ENCODE assay signal across 8 cellular contexts in genomic region chr1:15848929-15849774, GRCh38. TPM values are rescaled to one million over a fixed set of nuclear protein-coding genes. Genes with fewer than 3 reads are reported as not detected.
DNase-seq lines count a peak whose midpoint lies in the region; ATAC-seq and TF ChIP-seq lines count a peak whose summit lies in the region.

No MANE protein-coding gene starts in this region.

- ATAC-seq in body of pancreas (peak; percentile 38), sciatic nerve (peak; percentile 78), HG02588 (IDR thresholded peaks at IDR 0.05; ENCODE audit: unreplicated experiment) (no peak), GM18517 (IDR thresholded peaks at IDR 0.05; ENCODE audit: unreplicated experiment) (no peak)

- peak; percentile 82 for DNase-seq in NCI-H2029 treated with DMSO at 0.1 percent for 48 hours (lab: John Stamatoyannopoulos, UW)
- DNase-seq in T1000 (lab: John Stamatoyannopoulos, UW): peak; percentile 63
- peak; percentile 84 to 90 (median 88) for DNase-seq in body of pancreas
- peak; percentile 89 for DNase-seq in sciatic nerve (ENCODE audit: low spot score)

- no peaks in the 10 kb centered on the region for H3K9me3 ChIP-seq in body of pancreas
- no peaks in the 10 kb centered on the region for H3K9me3 ChIP-seq in iPS-15b (ENCODE audit: control insufficient read depth, insufficient read depth, low read length)

- no peaks in the 10 kb centered on the region for H3K27me3 ChIP-seq in body of pancreas
- H3K27me3 ChIP-seq in iPS-15b (ENCODE audit: control insufficient read depth, insufficient read depth, low read length): no peaks in the 10 kb centered on the region

- intact Hi-C loops in body of pancreas (cut with DNase I): no loop called here
- intact Hi-C loops in sciatic nerve (cut with DNase I): no loop called here

- peak overlapping the region; percentile 78 for H3K4me3 ChIP-seq in GM12875 (ENCODE audit: low read depth, low read length)
- H3K4me3 ChIP-seq in body of pancreas: peak overlapping the region; percentile 74 to 84
- H3K4me3 ChIP-seq in iPS-15b (ENCODE audit: low read depth, low read length): peak overlapping the region; percentile 91

- TF ChIP-seq POLR2A in body of pancreas (IDR thresholded peaks at IDR 0.05): peak; percentile 62 to 91 (median 89)

- 0 to 1% methylated on average over 28 to 44 of the region's 44 CpGs for WGBS in body of pancreas, 2 donors

- no peak for TF ChIP-seq CTCF in GM12875 (IDR thresholded peaks at IDR 0.05; ENCODE audit: borderline replicate concordance, insufficient read depth, low read depth, low read length)
- peak in 2 of 7 experiments; percentile 14 to 24 for TF ChIP-seq CTCF in body of pancreas (IDR thresholded peaks at IDR 0.05)

- H3K27ac ChIP-seq in body of pancreas: peak overlapping the region; percentile 92 to 99 (median 97)

- H3K4me1 ChIP-seq in body of pancreas (peaks cover 61% of the 10 kb centered on the region), iPS-15b (ENCODE audit: control insufficient read depth, insufficient read depth, low read length) (peaks cover 13% of the 10 kb centered on the region)

- peak overlapping the region; percentile 49 for H3K9ac ChIP-seq in iPS-15b (ENCODE audit: low read depth, low read length)

- no peaks in the 10 kb centered on the region for H3K36me3 ChIP-seq in body of pancreas (replicated peaks in 1 of 2; ENCODE audit: insufficient read depth in 1 of 2, low read depth in 2 of 2)
- no peaks in the 10 kb centered on the region for H3K36me3 ChIP-seq in iPS-15b (ENCODE audit: control insufficient read depth, insufficient read depth, low read length)

RNA-seq across cellular contexts. Expression of gene SPEN, which starts 1.6 kb away (rescaled TPM):
- total RNA-seq in body of pancreas (10 to 100 TPM; 27.8 to 38.9 TPM), sciatic nerve (97.7 TPM)

RNA-seq across cellular contexts. Expression of gene UQCRHL, which starts 41.7 kb away (rescaled TPM):
- 1 to 10 TPM in 1 of 2 donors, under 1 TPM in 1; 0.66 to 1.0 TPM for total RNA-seq in body of pancreas
- 1.5 TPM for total RNA-seq in sciatic nerve

Comparison
In these comparisons a context has a peak if more than half of its experiments do, and no peak if none do; other contexts are left out.
1. ATAC-seq: peak in body of pancreas (single experiment) and sciatic nerve (single experiment); none in HG02588 (single experiment) and GM18517 (single experiment).
2. Peak in every context shown above with its lines, with median percentiles within 50 percentile points of each other: H3K4me3 ChIP-seq and DNase-seq.